ENCODE assay signal across 12 cellular contexts in genomic region chr7:41695661-41696322, GRCh38. TPM values are rescaled to one million over a fixed set of nuclear protein-coding genes. Genes with fewer than 3 reads are reported as not detected.
A peak's percentile ranks its signal among the peaks of the same experiment; 100 is the strongest.
DNase-seq lines count a peak whose midpoint lies in the region; ATAC-seq and TF ChIP-seq lines count a peak whose summit lies in the region.
"Had no signal": no experiment of that assay in that cellular context is flagged by ENCODE, and none has a peak within 500 bp of the region (broad histone marks: within the 10 kb centered on the region; RNA-seq: fewer than 3 reads in every experiment).

No MANE protein-coding gene starts in this region.

- H3F3A ChIP-seq in neural progenitor cell (ENCODE audit: low read depth), result no peaks in the 10 kb centered on the region

- peak overlapping the region; percentile 18 for H2AFZ ChIP-seq in fibroblast of lung (ENCODE audit: low read length)
- peak overlapping the region; percentile 48 for H2AFZ ChIP-seq in neural progenitor cell (replicated peaks)

- H3K9me3 ChIP-seq in fibroblast of lung (ENCODE audit: control insufficient read depth, insufficient read depth, low read depth, low read length) (no peaks in the 10 kb centered on the region), neural progenitor cell (ENCODE audit: low read depth) (no peaks in the 10 kb centered on the region)

- H3K9ac ChIP-seq in fibroblast of lung (ENCODE audit: insufficient read depth, low read length) (peak overlapping the region; percentile 44), neural progenitor cell (no peak overlapping the region)

- H3K79me2 ChIP-seq in fibroblast of lung (ENCODE audit: control insufficient read depth, insufficient read depth, low read length), result peaks cover 99% of the 10 kb centered on the region
- H3K79me2 ChIP-seq in neural progenitor cell (ENCODE audit: low read depth), result no peaks in the 10 kb centered on the region

- TF ChIP-seq CTCF in fibroblast of lung (conservative IDR thresholded peaks at IDR 0.05 in 1 of 2, IDR thresholded peaks at IDR 0.05 in 1 of 2; ENCODE audit: low read depth in 1 of 2, low read length in 2 of 2) (no peak), neural progenitor cell (IDR thresholded peaks at IDR 0.05) (no peak)

- no peaks in the 10 kb centered on the region for H3K36me3 Mint-ChIP-seq in neural progenitor cell
- no peaks in the 10 kb centered on the region for H3K36me3 Mint-ChIP-seq in activated T-helper 17 cell treated with anti-CD3 and anti-CD28 coated beads, Interleukin-2, amount 50 U/mL, for 72 hours (ENCODE audit: low read depth)

- H3K27me3 ChIP-seq in fibroblast of lung (ENCODE audit: control insufficient read depth, insufficient read depth, low read length) (no peaks in the 10 kb centered on the region), neural progenitor cell (peaks cover 40% of the 10 kb centered on the region)
- H3K27me3 ChIP-seq: cardiac muscle cell had no signal

- H3K4me3 ChIP-seq in fibroblast of lung (replicated peaks in 1 of 4; ENCODE audit: control extremely low read depth in 1 of 4, insufficient read depth in 1 of 4, low read depth in 3 of 4, low read length in 4 of 4) (peak overlapping the region; percentile 81 to 88 (median 86)), neural progenitor cell (no peak overlapping the region)
- H3K4me3 ChIP-seq: cardiac muscle cell had no signal

- H4K20me1 ChIP-seq in fibroblast of lung (ENCODE audit: control insufficient read depth, extremely low read depth, insufficient read depth, low read length) (no peaks in the 10 kb centered on the region), neural progenitor cell (ENCODE audit: low read depth) (no peaks in the 10 kb centered on the region)

- H3K4me2 ChIP-seq in fibroblast of lung (ENCODE audit: extremely low read depth, insufficient read depth, low read length), result peak overlapping the region; percentile 85
- no peak overlapping the region for H3K4me2 ChIP-seq in neural progenitor cell

- no peak overlapping the region for H3K4me3 Mint-ChIP-seq in neural progenitor cell
- H3K4me3 Mint-ChIP-seq in activated T-helper 17 cell treated with anti-CD3 and anti-CD28 coated beads, Interleukin-2, amount 50 U/mL, for 72 hours, result no peak overlapping the region
- H3K4me3 Mint-ChIP-seq: activated CD4-positive, alpha-beta memory T cell treated with anti-CD3 and anti-CD28 coated beads, Interleukin-2, amount 10 ng/mL, durations not matched to agents 7 days and 5 days had no signal

- H3K4me1 Mint-ChIP-seq in neural progenitor cell, result peaks cover 18% of the 10 kb centered on the region
- H3K4me1 Mint-ChIP-seq in activated T-helper 17 cell treated with anti-CD3 and anti-CD28 coated beads, Interleukin-2, amount 50 U/mL, for 72 hours, result no peaks in the 10 kb centered on the region
- H3K4me1 Mint-ChIP-seq: activated CD4-positive, alpha-beta memory T cell treated with anti-CD3 and anti-CD28 coated beads, Interleukin-2, amount 10 ng/mL, durations not matched to agents 7 days and 5 days had no signal

- no peak for DNase-seq in Right ventricle myocardium superior
- DNase-seq in Right ventricle myocardium inferior (ENCODE audit: missing footprints), result no peak
- peak in 1 of 2 donors; percentile 88 for DNase-seq in fibroblast of lung (ENCODE audit: low read depth in 2 of 2)
- no peak for DNase-seq in neural progenitor cell (ENCODE audit: low spot score)
- DNase-seq in NCI-H748 (lab: John Stamatoyannopoulos, UW; ENCODE audit: unreplicated experiment), result no peak
- no peak for DNase-seq in A172 (ENCODE audit: low spot score)
- DNase-seq in NCI-H446 (lab: John Stamatoyannopoulos, UW), result no peak
- DNase-seq: 8988T; activated CD4-positive, alpha-beta memory T cell treated with anti-CD3 and anti-CD28 coated beads, Interleukin-2, amount 10 ng/mL, durations not matched to agents 7 days and 5 days; NCI-H1694 treated with DMSO at 0.1 percent for 48 hours had no signal

- no peak overlapping the region for H3K27ac Mint-ChIP-seq in neural progenitor cell
- H3K27ac Mint-ChIP-seq in activated T-helper 17 cell treated with anti-CD3 and anti-CD28 coated beads, Interleukin-2, amount 50 U/mL, for 72 hours, result no peak overlapping the region
- H3K27ac Mint-ChIP-seq: activated CD4-positive, alpha-beta memory T cell treated with anti-CD3 and anti-CD28 coated beads, Interleukin-2, amount 10 ng/mL, durations not matched to agents 7 days and 5 days had no signal

- peak overlapping the region; percentile 78 for H3K27ac ChIP-seq in fibroblast of lung (ENCODE audit: insufficient read depth, low read length)
- no peak overlapping the region for H3K27ac ChIP-seq in neural progenitor cell
- H3K27ac ChIP-seq: cardiac muscle cell had no signal

- H3K4me1 ChIP-seq in fibroblast of lung (ENCODE audit: control insufficient read depth, extremely low read depth, insufficient read depth, low read length) (peaks cover 22% of the 10 kb centered on the region), neural progenitor cell (peaks cover 7% of the 10 kb centered on the region)

- ATAC-seq in Right ventricle myocardium superior (ENCODE audit: poor library complexity), result peak; percentile 32
- no peak for ATAC-seq in Right ventricle myocardium inferior
- ATAC-seq in activated T-helper 17 cell treated with anti-CD3 and anti-CD28 coated beads, Interleukin-2, amount 50 U/mL, for 72 hours (replicated peaks), result no peak

- intact Hi-C loops in Right ventricle myocardium superior (cut with DNase I) (loop anchor here (10.0 kb wide), 1 partner anchor 1371 kb away; no protein-coding TSS in a partner anchor), Right ventricle myocardium inferior (cut with DNase I) (loop anchor here (10.0 kb wide), 1 partner anchor 691 kb away; no protein-coding TSS in a partner anchor)

- peaks cover 7% of the 10 kb centered on the region for H3K27me3 Mint-ChIP-seq in neural progenitor cell (ENCODE audit: insufficient read depth, low read depth)
- peaks cover 23% of the 10 kb centered on the region for H3K27me3 Mint-ChIP-seq in activated T-helper 17 cell treated with anti-CD3 and anti-CD28 coated beads, Interleukin-2, amount 50 U/mL, for 72 hours

- no peaks in the 10 kb centered on the region for H3K9me3 Mint-ChIP-seq in neural progenitor cell
- no peaks in the 10 kb centered on the region for H3K9me3 Mint-ChIP-seq in activated T-helper 17 cell treated with anti-CD3 and anti-CD28 coated beads, Interleukin-2, amount 50 U/mL, for 72 hours
- H3K9me3 Mint-ChIP-seq: activated CD4-positive, alpha-beta memory T cell treated with anti-CD3 and anti-CD28 coated beads, Interleukin-2, amount 10 ng/mL, durations not matched to agents 7 days and 5 days had no signal

- H3K36me3 ChIP-seq in fibroblast of lung (ENCODE audit: control insufficient read depth, insufficient read depth, low read length) (peaks cover 12% of the 10 kb centered on the region), neural progenitor cell (no peaks in the 10 kb centered on the region)
- H3K36me3 ChIP-seq: cardiac muscle cell had no signal

RNA-seq across cellular contexts. Expression of gene INHBA, which starts 7.1 kb away (rescaled TPM):
- total RNA-seq in Right ventricle myocardium superior (1.9 TPM), Right ventricle myocardium inferior (0.89 TPM), fibroblast of lung (4.1 and 15.0 TPM in 2 replicates), neural progenitor cell (ENCODE audit: low replicate concordance) (0.09 TPM in 1 of 2 replicates, not detected in the other)
- polyA plus RNA-seq in fibroblast of lung, result 19.4 and 108 TPM in 2 replicates
- 25.5 and 155 TPM in 2 replicates for polyA plus RNA-seq in fibroblast of lung (2012)
- polyA minus RNA-seq in fibroblast of lung (ENCODE audit: low replicate concordance), result 54.1 and 277 TPM in 2 replicates
- total RNA-seq in activated T-helper 17 cell treated with anti-CD3 and anti-CD28 coated beads, Interleukin-2, amount 50 U/mL, for 72 hours, result not detected
- total RNA-seq in A172 (2014; rRNA removed; shearing (Covaris generic)), result 0.34 and 0.53 TPM in 2 replicates
- total RNA-seq: activated CD4-positive, alpha-beta memory T cell treated with anti-CD3 and anti-CD28 coated beads, Interleukin-2, amount 10 ng/mL, durations not matched to agents 7 days and 5 days had no signal
